1 cellular context compared by ENCODE assay signal in genomic region chr3:128366136-128366535, GRCh38.
TF ChIP-seq lines count a peak whose summit lies in the region.

No MANE protein-coding gene starts in this region.

TF ChIP-seq in IMR-90, 13 proteins besides CTCF, POLR2A, EP300 and RAD21 (continued from another document):
- TF ChIP-seq SMC3 (IDR thresholded peaks at IDR 0.05; ENCODE audit: low read depth, low read length) (no peak), FOS (IDR thresholded peaks at IDR 0.05; ENCODE audit: low read depth, low read length) (no peak), CEBPB (IDR thresholded peaks at IDR 0.05; ENCODE audit: low read depth, low read length) (no peak), USF2 (IDR thresholded peaks at IDR 0.05; ENCODE audit: low read depth, low read length) (no peak), RCOR1 (IDR thresholded peaks at IDR 0.05; ENCODE audit: insufficient replicate concordance, low read length) (no peak), CHD1 (IDR thresholded peaks at IDR 0.05; ENCODE audit: low read depth, low read length) (no peak), ELK1 (IDR thresholded peaks at IDR 0.05; ENCODE audit: borderline replicate concordance, low read depth, low read length) (no peak), MXI1 (IDR thresholded peaks at IDR 0.05; ENCODE audit: borderline replicate concordance, low read depth, low read length) (no peak), NFE2L2 (IDR thresholded peaks at IDR 0.05; ENCODE audit: low read depth, low read length) (no peak), BHLHE40 (IDR thresholded peaks at IDR 0.05; ENCODE audit: low read depth, low read length) (no peak)
TF ChIP-seq in IMR-90: peak in this region for 0.
